In genomic region chr19:51805396-51805795, GRCh38 we compare ENCODE assay signal across 3 cellular contexts. TPM values are rescaled to one million over a fixed set of nuclear protein-coding genes. Genes with fewer than 3 reads are reported as not detected.
"Had no signal": no experiment of that assay in that cellular context is flagged by ENCODE, and none has a peak within 500 bp of the region (broad histone marks: within the 10 kb centered on the region; RNA-seq: fewer than 3 reads in every experiment).

No MANE protein-coding gene starts in this region.

RNA-seq across cellular contexts. Expression of gene FPR3, which starts 10.4 kb away (rescaled TPM):
- total RNA-seq: epithelial cell of proximal tubule; natural killer cell treated with Interleukin-12 subunit alpha and Interleukin-12 subunit beta and Interleukin-15 and Interleukin-18, amount 100 ng/mL, for 72 hours; progenitor cell of endocrine pancreas had no signal

RNA-seq across cellular contexts. Expression of gene FPR2, which starts 44.4 kb away (rescaled TPM):
- total RNA-seq: epithelial cell of proximal tubule, progenitor cell of endocrine pancreas had no signal

RNA-seq across cellular contexts. Expression of gene FPR1, which starts 53.7 kb away (rescaled TPM):
- total RNA-seq: epithelial cell of proximal tubule, progenitor cell of endocrine pancreas had no signal
